13 cellular contexts compared by ENCODE assay signal in the genomic region with DNA sequence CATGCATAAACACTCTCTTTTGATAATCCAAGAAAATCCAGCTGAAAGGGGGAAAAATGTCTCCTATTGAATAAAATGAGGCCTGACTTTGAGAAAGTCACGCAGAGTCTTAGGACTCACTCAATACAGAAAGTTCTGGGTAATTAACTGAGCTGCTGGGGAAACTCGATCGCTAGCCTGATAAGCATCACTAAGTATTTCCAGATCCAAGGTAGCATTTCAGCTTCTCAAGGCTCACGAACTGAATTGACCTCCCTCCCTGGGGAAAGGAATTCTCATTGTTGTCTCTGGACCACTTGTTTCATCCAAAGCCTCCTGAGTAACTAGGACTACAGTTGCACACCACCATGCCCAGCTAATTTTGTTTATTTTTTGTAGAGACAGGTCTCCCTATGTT.
"Had no signal": no experiment of that assay in that cellular context is flagged by ENCODE, and none has a peak within 500 bp of the region (broad histone marks: within the 10 kb centered on the region; RNA-seq: fewer than 3 reads in every experiment).

No MANE protein-coding gene starts in this region.

- H3K4me1 ChIP-seq: ascending aorta had no signal

- DNase-seq: activated CD4-positive, alpha-beta T cell treated with anti-CD3 and anti-CD28 coated beads, Interleukin-2, amount 50 U/mL, for 1 hour; activated gamma-delta T cell treated with Interleukin-2 at 50 U/mL for 16 hours; activated T-cell treated with anti-CD3 and anti-CD28 coated beads, Interleukin-2, amount 50 U/mL, for 4 hours; endodermal cell; glutamatergic neuron; left colon; mucosa of descending colon; ovary; retina had no signal

- H3K9me3 Mint-ChIP-seq: activated T-cell treated with anti-CD3 and anti-CD28 coated beads, Interleukin-2, amount 50 U/mL, for 4 hours; endodermal cell; natural killer cell treated with Interleukin-12 subunit alpha and Interleukin-12 subunit beta and Interleukin-15 and Interleukin-18, amount 100 ng/mL, for 72 hours; T-helper 2 cell treated with Interferon-gamma antibody and Interleukin-4, amounts not matched to agents 5 μg/mL and 100 μg/mL, for 36 hours had no signal

- H3K36me3 Mint-ChIP-seq: natural killer cell treated with Interleukin-12 subunit alpha and Interleukin-12 subunit beta and Interleukin-15 and Interleukin-18, amount 100 ng/mL, for 72 hours had no signal

- H3K36me3 ChIP-seq: ascending aorta, ovary had no signal

- H3K27ac ChIP-seq: ascending aorta, ovary, skin epidermis had no signal

- H3K9me3 ChIP-seq: ascending aorta, mucosa of descending colon, ovary had no signal

- H3K4me3 Mint-ChIP-seq: activated T-cell treated with anti-CD3 and anti-CD28 coated beads, Interleukin-2, amount 50 U/mL, for 4 hours; endodermal cell; natural killer cell treated with Interleukin-12 subunit alpha and Interleukin-12 subunit beta and Interleukin-15 and Interleukin-18, amount 100 ng/mL, for 72 hours; T-helper 2 cell treated with Interferon-gamma antibody and Interleukin-4, amounts not matched to agents 5 μg/mL and 100 μg/mL, for 36 hours had no signal

- H3K27ac Mint-ChIP-seq: endodermal cell; natural killer cell treated with Interleukin-12 subunit alpha and Interleukin-12 subunit beta and Interleukin-15 and Interleukin-18, amount 100 ng/mL, for 72 hours; T-helper 2 cell treated with Interferon-gamma antibody and Interleukin-4, amounts not matched to agents 5 μg/mL and 100 μg/mL, for 36 hours had no signal

- H3K4me3 ChIP-seq: ascending aorta, mucosa of descending colon, ovary, skin epidermis had no signal

- H3K27me3 ChIP-seq: ascending aorta, ovary had no signal

- ATAC-seq: activated T-cell treated with anti-CD3 and anti-CD28 coated beads, Interleukin-2, amount 50 U/mL, for 4 hours; left colon; mucosa of descending colon; natural killer cell treated with Interleukin-12 subunit alpha and Interleukin-12 subunit beta and Interleukin-15 and Interleukin-18, amount 100 ng/mL, for 72 hours had no signal

- H3K4me1 Mint-ChIP-seq: endodermal cell had no signal
